ENCODE assay signal across 19 cellular contexts in the genomic region with DNA sequence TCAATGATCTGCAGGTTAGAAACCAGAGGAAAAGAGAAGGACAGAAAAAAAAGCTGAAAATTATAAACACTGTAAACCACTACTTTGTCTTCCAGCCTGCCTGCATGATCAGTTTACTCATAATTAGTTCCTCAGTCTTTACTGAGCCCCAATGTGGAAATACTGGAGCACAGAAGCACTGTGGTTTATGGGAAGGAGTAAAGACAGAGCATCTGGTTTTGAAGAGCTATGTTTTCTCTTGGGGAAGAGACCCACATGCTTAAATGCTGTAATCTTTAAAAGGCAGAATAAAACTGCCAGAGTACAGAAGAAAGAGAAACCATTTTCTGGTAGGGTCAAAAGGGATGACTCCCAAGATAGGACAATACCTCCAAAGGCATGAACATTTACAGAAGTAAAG.
"Had no signal": no experiment of that assay in that cellular context is flagged by ENCODE, and none has a peak within 500 bp of the region (broad histone marks: within the 10 kb centered on the region; RNA-seq: fewer than 3 reads in every experiment).

No MANE protein-coding gene starts in this region.

- H3K27me3 ChIP-seq: body of pancreas, cardiac muscle cell, neutrophil, ovary, transverse colon had no signal

- H3K4me1 ChIP-seq: body of pancreas, transverse colon had no signal

- H3K27ac ChIP-seq: body of pancreas, cardiac muscle cell, neutrophil, ovary, transverse colon, WERI-Rb-1 had no signal

- H3K36me3 ChIP-seq: cardiac muscle cell, neutrophil, ovary, transverse colon, WERI-Rb-1 had no signal

- H3K4me3 ChIP-seq: body of pancreas, cardiac muscle cell, ovary, transverse colon had no signal

- DNase-seq: activated CD4-positive, alpha-beta T cell treated with anti-CD3 and anti-CD28 coated beads, Interleukin-2, amount 10 ng/mL, durations not matched to agents 7 days and 5 days; activated CD4-positive, CD25-positive, alpha-beta regulatory T cell treated with anti-CD3 and anti-CD28 coated beads, Interleukin-2, amount 50 U/mL, for 72 hours; activated CD8-positive, alpha-beta T cell treated with anti-CD3 and anti-CD28 coated beads, Interleukin-2, amount 10 ng/mL, durations not matched to agents 7 days and 5 days; activated gamma-delta T cell; activated naive CD4-positive, alpha-beta T cell treated with anti-CD3 and anti-CD28 coated beads, Interleukin-2, amount 50 U/mL, for 16 hours; activated naive CD8-positive, alpha-beta T cell treated with anti-CD3 and anti-CD28 coated beads, Interleukin-2, amount 50 U/mL, for 24 hours; body of pancreas; cortex of kidney; endodermal cell; hypothalamus; left ventricle myocardium superior; ovary; right cardiac atrium; small intestine; stimulated activated CD4-positive, alpha-beta T cell treated with anti-CD3 and anti-CD28 coated beads, Interleukin-15, amount 100 ng/mL, for 24 hours; transverse colon; WERI-Rb-1 had no signal

- H3K9me3 ChIP-seq: body of pancreas, neutrophil, ovary, transverse colon had no signal
